Comparison of ENCODE assay signal across 12 cellular contexts in the genomic region with DNA sequence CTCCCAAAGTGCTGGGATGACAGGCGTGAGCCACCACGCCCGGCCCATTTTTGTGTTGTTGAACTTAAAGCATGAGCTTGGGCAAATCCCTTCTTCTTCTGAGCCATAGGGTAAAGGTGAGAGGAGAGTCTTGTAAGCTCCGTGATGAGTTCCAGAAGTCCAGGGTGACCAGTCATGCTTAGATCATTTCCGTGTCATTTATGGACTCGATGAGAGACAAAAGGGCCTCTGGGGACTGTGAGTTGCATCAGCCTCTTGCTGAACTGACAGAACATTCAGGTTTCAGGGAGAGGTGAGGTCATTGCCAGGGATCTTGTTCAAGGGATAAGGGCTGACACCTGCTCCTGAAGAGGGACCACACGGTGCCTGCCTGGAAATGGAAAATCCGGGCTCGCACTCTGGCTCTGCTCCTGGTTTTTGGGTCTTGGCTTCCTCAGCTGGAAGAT. TPM values are rescaled to one million over a fixed set of nuclear protein-coding genes. Genes with fewer than 3 reads are reported as not detected.
DNase-seq lines count a peak whose midpoint lies in the region; ATAC-seq and TF ChIP-seq lines count a peak whose summit lies in the region.
"Had no signal": no experiment of that assay in that cellular context is flagged by ENCODE, and none has a peak within 500 bp of the region (broad histone marks: within the 10 kb centered on the region; RNA-seq: fewer than 3 reads in every experiment).

No MANE protein-coding gene starts in this region.

- H3K36me3 Mint-ChIP-seq in activated T-helper 17 cell treated with anti-CD3 and anti-CD28 coated beads, Interleukin-2, amount 50 U/mL, for 72 hours (ENCODE audit: low read depth): no peaks in the 10 kb centered on the region

- CTCF ChIA-PET in A673 (lab: Charles Lee): no interaction called here

- POLR2A ChIA-PET in A673 (lab: Charles Lee; ENCODE audit: low non-redundant PET): no interaction called here

- 63% methylated on average over 9 of the region's 9 CpGs for WGBS in hepatocyte (ENCODE audit: low lambda C conversion rate, missing lambda C conversion rate)

- H4K20me1 ChIP-seq in hepatocyte (ENCODE audit: insufficient read depth, poor library complexity, severe bottlenecking): no peaks in the 10 kb centered on the region

- TF ChIP-seq CTCF in HFF-Myc (IDR thresholded peaks at IDR 0.05; ENCODE audit: low read depth, low read length, missing control alignments) (no peak), hepatocyte (IDR thresholded peaks at IDR 0.05; ENCODE audit: poor library complexity) (no peak), A673 (conservative IDR thresholded peaks at IDR 0.05; ENCODE audit: low read depth, low read length) (no peak), dorsolateral prefrontal cortex (IDR thresholded peaks at IDR 0.05 in 54 of 56, conservative IDR thresholded peaks at IDR 0.05 in 2 of 56; ENCODE audit: low read depth in 1 of 56, partially characterized antibody in 56 of 56) (no peak)

- H3K27ac ChIP-seq in ACC112 (ENCODE audit: low read depth, low read length) (peak overlapping the region; percentile 88), hepatocyte (peak overlapping the region; percentile 83), A673 (ENCODE audit: low read depth, low read length, poor library complexity, severe bottlenecking) (no peak overlapping the region), dorsolateral prefrontal cortex (peak overlapping the region in 3 of 59 donors; percentile 10 to 46 (median 41))

- H3K36me3 ChIP-seq in ACC112 (ENCODE audit: insufficient read depth, low read length): peaks cover 5% of the 10 kb centered on the region
- H3K36me3 ChIP-seq in hepatocyte (replicated peaks; ENCODE audit: insufficient read depth, low read depth): no peaks in the 10 kb centered on the region
- no peaks in the 10 kb centered on the region for H3K36me3 ChIP-seq in A673 (ENCODE audit: insufficient read depth, low read length, poor library complexity, severe bottlenecking)

- intact Hi-C loops in A673 (cut with micrococcal nuclease; ENCODE audit: unreplicated experiment): no loop called here
- intact Hi-C loops in dorsolateral prefrontal cortex (cut with DNase I): no loop called here

- H3K9me3 Mint-ChIP-seq in activated T-helper 17 cell treated with anti-CD3 and anti-CD28 coated beads, Interleukin-2, amount 50 U/mL, for 72 hours: no peaks in the 10 kb centered on the region
- H3K9me3 Mint-ChIP-seq: activated T-helper 2 cell treated with anti-CD3 and anti-CD28 coated beads, Interferon-gamma antibody, Interleukin-2, Interleukin-4, amounts not matched to agents 10 μg/mL and 5 μg/mL and 100 μg/mL, durations not matched to agents 14 hours and 24 hours and 36 hours had no signal

- no peak for ATAC-seq in activated T-helper 17 cell treated with anti-CD3 and anti-CD28 coated beads, Interleukin-2, amount 50 U/mL, for 72 hours (replicated peaks)
- no peak for ATAC-seq in GM18858 (IDR thresholded peaks at IDR 0.05; ENCODE audit: unreplicated experiment)

- H3K4me3 ChIP-seq in ACC112 (ENCODE audit: low read depth, low read length) (no peak overlapping the region), HFF-Myc (replicated peaks; ENCODE audit: low read depth, low read length) (no peak overlapping the region), hepatocyte (no peak overlapping the region), A673 (ENCODE audit: low read depth, low read length, poor library complexity, severe bottlenecking) (no peak overlapping the region), dorsolateral prefrontal cortex (no peak overlapping the region)

- no peaks in the 10 kb centered on the region for H3K79me2 ChIP-seq in ACC112 (ENCODE audit: control insufficient read depth, insufficient read depth, low read length, unreplicated experiment)
- H3K79me2 ChIP-seq in hepatocyte: no peaks in the 10 kb centered on the region

- H3K9me3 ChIP-seq in hepatocyte (ENCODE audit: low read depth) (no peaks in the 10 kb centered on the region), A673 (ENCODE audit: low read depth, low read length, poor library complexity, severe bottlenecking) (peaks cover 10% of the 10 kb centered on the region)

- H2AFZ ChIP-seq in ACC112 (ENCODE audit: low read length, unreplicated experiment) (no peak overlapping the region), hepatocyte (no peak overlapping the region)

- no peak overlapping the region for H3K27ac Mint-ChIP-seq in activated T-helper 17 cell treated with anti-CD3 and anti-CD28 coated beads, Interleukin-2, amount 50 U/mL, for 72 hours
- H3K27ac Mint-ChIP-seq: activated T-helper 2 cell treated with anti-CD3 and anti-CD28 coated beads, Interferon-gamma antibody, Interleukin-2, Interleukin-4, amounts not matched to agents 10 μg/mL and 5 μg/mL and 100 μg/mL, durations not matched to agents 14 hours and 24 hours and 36 hours had no signal

- BruUV-seq in A673 (replicated peaks; lab: Mats Ljungman, UMichigan): no TSS peak

- H3K27me3 Mint-ChIP-seq in activated T-helper 17 cell treated with anti-CD3 and anti-CD28 coated beads, Interleukin-2, amount 50 U/mL, for 72 hours: no peaks in the 10 kb centered on the region

- DNase-seq in HFF-Myc (ENCODE audit: extremely low read depth, low read depth): peak; percentile 84
- DNase-seq in SKM-1 (lab: John Stamatoyannopoulos, UW; ENCODE audit: unreplicated experiment): peak; percentile 32
- peak; percentile 79 for DNase-seq in hepatocyte (ENCODE audit: low spot score)
- no peak for DNase-seq in A673 (ENCODE audit: low spot score)
- no peak for DNase-seq in dorsolateral prefrontal cortex
- DNase-seq: DND-41; NCI-H748 treated with DMSO at 0.1 percent for 48 hours; stimulated activated CD4-positive, alpha-beta T cell treated with anti-CD3 and anti-CD28 coated beads, Interleukin-4, amount 100 ng/mL, for 4 hours had no signal

- H3K27me3 ChIP-seq in ACC112 (ENCODE audit: insufficient read depth, low read length) (no peaks in the 10 kb centered on the region), hepatocyte (no peaks in the 10 kb centered on the region), A673 (replicated peaks; ENCODE audit: insufficient read depth, low read depth, low read length, poor library complexity) (no peaks in the 10 kb centered on the region), dorsolateral prefrontal cortex (no peaks in the 10 kb centered on the region)

- peaks cover 12% of the 10 kb centered on the region for H3K4me1 Mint-ChIP-seq in activated T-helper 17 cell treated with anti-CD3 and anti-CD28 coated beads, Interleukin-2, amount 50 U/mL, for 72 hours

- H3K4me2 ChIP-seq in hepatocyte: no peak overlapping the region

- H3K4me1 ChIP-seq in ACC112 (ENCODE audit: control insufficient read depth, insufficient read depth, low read length, unreplicated experiment) (peaks cover 41% of the 10 kb centered on the region), hepatocyte (ENCODE audit: insufficient read depth) (peaks cover 13% of the 10 kb centered on the region), A673 (ENCODE audit: insufficient read depth, low read length, poor library complexity, severe bottlenecking) (peaks cover 8% of the 10 kb centered on the region)

- H3K9me2 ChIP-seq in hepatocyte (replicated peaks; ENCODE audit: insufficient read depth): no peaks in the 10 kb centered on the region

- H3K4me3 Mint-ChIP-seq in activated T-helper 17 cell treated with anti-CD3 and anti-CD28 coated beads, Interleukin-2, amount 50 U/mL, for 72 hours: no peak overlapping the region

RNA-seq across cellular contexts. Expression of gene GADD45B, which starts 53.6 kb away (rescaled TPM):
- total RNA-seq in hepatocyte: 126 and 129 TPM in 2 replicates
- 229 and 299 TPM in 2 replicates for polyA plus RNA-seq in hepatocyte
- total RNA-seq in A673 (2021): 12.3 and 16.4 TPM in 2 replicates
- total RNA-seq in dorsolateral prefrontal cortex: 100 to 1,000 TPM in 25 of 120 experiments, 10 to 100 TPM in 95; 15.8 to 333 (median 47.4) TPM
- 10 to 100 TPM; 40.6 to 80.0 TPM for total RNA-seq in activated T-helper 17 cell treated with anti-CD3 and anti-CD28 coated beads, Interleukin-2, amount 50 U/mL, for 72 hours

Comparison
In these comparisons a context has a peak if more than half of its experiments do, and no peak if none do; other contexts are left out.
1. DNase-seq: peak in HFF-Myc (single experiment), SKM-1 (single experiment) and hepatocyte (single experiment); none in A673 (single experiment) and dorsolateral prefrontal cortex (0 of 10).